Comparison of ENCODE assay signal across 1 cellular context in genomic region chr13:110561335-110562033, GRCh38.
TF ChIP-seq lines count a peak whose summit lies in the region.

RAB20 (minus strand) TSS chr13:110561722; CDS start chr13:110561519, 203 bp downstream.

TF ChIP-seq in WTC11, 78 proteins besides CTCF, POLR2A, EP300 and RAD21 (continued from another document):
- no peak for TF ChIP-seq HMGA2 (CRISPR knock-in tag; IDR thresholded peaks at IDR 0.05)
- no peak for TF ChIP-seq ZNF671 (CRISPR knock-in tag; IDR thresholded peaks at IDR 0.05)
- TF ChIP-seq ZNF317 (CRISPR knock-in tag; IDR thresholded peaks at IDR 0.05; ENCODE audit: borderline replicate concordance, low read depth) = 0 out of 2 replicates have a peak, but pooled peaks have one; percentile 10
- no peak for TF ChIP-seq ZNF416 (CRISPR knock-in tag; IDR thresholded peaks at IDR 0.05)
- TF ChIP-seq ZBTB43 (CRISPR knock-in tag; IDR thresholded peaks at IDR 0.05) = no peak
- no peak for TF ChIP-seq OVOL2 (CRISPR knock-in tag; IDR thresholded peaks at IDR 0.05; ENCODE audit: borderline replicate concordance)
- no peak for TF ChIP-seq CREM (CRISPR knock-in tag; IDR thresholded peaks at IDR 0.05)
- 0 out of 2 replicates have a peak, but pooled peaks have one; percentile 42 for TF ChIP-seq TP53 (CRISPR knock-in tag; IDR thresholded peaks at IDR 0.05)
- no peak for TF ChIP-seq NR2C2 (CRISPR knock-in tag; IDR thresholded peaks at IDR 0.05)
- no peak for TF ChIP-seq CDX4 (CRISPR knock-in tag; IDR thresholded peaks at IDR 0.05; ENCODE audit: borderline replicate concordance)
- TF ChIP-seq SMAD3 (CRISPR knock-in tag; IDR thresholded peaks at IDR 0.05; ENCODE audit: borderline replicate concordance) = no peak
- TF ChIP-seq E2F1 (CRISPR knock-in tag; IDR thresholded peaks at IDR 0.05) = no peak
- TF ChIP-seq TCF7 (CRISPR knock-in tag; IDR thresholded peaks at IDR 0.05; ENCODE audit: low read depth) = no peak
- TF ChIP-seq HMGXB4 (CRISPR knock-in tag; IDR thresholded peaks at IDR 0.05) = no peak; the same call in none of the 2 replicates
- no peak for TF ChIP-seq ATF1 (CRISPR knock-in tag; IDR thresholded peaks at IDR 0.05)
- no peak for TF ChIP-seq PRRX2 (CRISPR knock-in tag; IDR thresholded peaks at IDR 0.05)
- TF ChIP-seq USF1 (CRISPR knock-in tag; IDR thresholded peaks at IDR 0.05) = no peak
- TF ChIP-seq NFYB (CRISPR knock-in tag; conservative IDR thresholded peaks at IDR 0.05; ENCODE audit: low read depth) = no peak
- TF ChIP-seq ZNF423 (CRISPR knock-in tag; IDR thresholded peaks at IDR 0.05) = no peak
- no peak for TF ChIP-seq GTF2I (CRISPR knock-in tag; conservative IDR thresholded peaks at IDR 0.05)
- no peak for TF ChIP-seq FOXP4 (CRISPR knock-in tag; IDR thresholded peaks at IDR 0.05)
- peak; percentile 4; the same call in 1 of the 2 replicates for TF ChIP-seq GABPB1 (CRISPR knock-in tag; IDR thresholded peaks at IDR 0.05)
- no peak for TF ChIP-seq MXD4 (CRISPR knock-in tag; IDR thresholded peaks at IDR 0.05; ENCODE audit: borderline replicate concordance)
- 0 out of 2 replicates have a peak, but pooled peaks have one; percentile 49 for TF ChIP-seq KAT7 (CRISPR knock-in tag; IDR thresholded peaks at IDR 0.05; ENCODE audit: borderline replicate concordance)
- TF ChIP-seq ATF6 (CRISPR knock-in tag; IDR thresholded peaks at IDR 0.05) = no peak
- TF ChIP-seq ATF2 (CRISPR knock-in tag; IDR thresholded peaks at IDR 0.05; ENCODE audit: borderline replicate concordance, low read depth) = no peak
- no peak for TF ChIP-seq MLX (CRISPR knock-in tag; IDR thresholded peaks at IDR 0.05)
- TF ChIP-seq NR1H2 (CRISPR knock-in tag; IDR thresholded peaks at IDR 0.05) = no peak
- TF ChIP-seq MAX (CRISPR knock-in tag; IDR thresholded peaks at IDR 0.05) = peak; percentile 51; the same call in 1 of the 2 replicates
- no peak for TF ChIP-seq ZNF425 (CRISPR knock-in tag; conservative IDR thresholded peaks at IDR 0.05)
